In the genomic region with DNA sequence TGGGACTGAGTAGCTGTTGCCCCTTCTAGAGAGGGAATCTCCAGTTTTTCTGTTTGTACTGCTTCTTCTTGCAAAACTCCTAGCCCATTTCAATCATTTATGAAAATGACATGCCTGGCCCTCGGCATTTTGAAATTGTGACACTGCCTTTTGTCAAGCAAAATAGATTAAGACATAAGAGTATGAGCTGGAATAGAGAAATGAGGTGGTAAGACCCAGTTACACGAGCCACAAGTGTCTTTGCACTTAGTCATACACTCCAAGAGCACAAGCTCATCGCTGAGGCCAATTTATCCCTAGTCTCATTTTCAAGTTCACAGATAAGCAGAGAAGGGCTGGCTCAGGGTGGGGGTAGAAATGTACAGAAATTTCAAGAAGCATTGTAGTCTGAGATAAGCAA, we compare ENCODE assay signal across 1 cellular context.
TF ChIP-seq lines count a peak whose summit lies in the region.

No MANE protein-coding gene starts in this region.

TF ChIP-seq in K562, 482 proteins besides CTCF, POLR2A, EP300 and RAD21:
- TF ChIP-seq HDAC2 (IDR thresholded peaks at IDR 0.05), result no peak
- TF ChIP-seq, protein P1, sequence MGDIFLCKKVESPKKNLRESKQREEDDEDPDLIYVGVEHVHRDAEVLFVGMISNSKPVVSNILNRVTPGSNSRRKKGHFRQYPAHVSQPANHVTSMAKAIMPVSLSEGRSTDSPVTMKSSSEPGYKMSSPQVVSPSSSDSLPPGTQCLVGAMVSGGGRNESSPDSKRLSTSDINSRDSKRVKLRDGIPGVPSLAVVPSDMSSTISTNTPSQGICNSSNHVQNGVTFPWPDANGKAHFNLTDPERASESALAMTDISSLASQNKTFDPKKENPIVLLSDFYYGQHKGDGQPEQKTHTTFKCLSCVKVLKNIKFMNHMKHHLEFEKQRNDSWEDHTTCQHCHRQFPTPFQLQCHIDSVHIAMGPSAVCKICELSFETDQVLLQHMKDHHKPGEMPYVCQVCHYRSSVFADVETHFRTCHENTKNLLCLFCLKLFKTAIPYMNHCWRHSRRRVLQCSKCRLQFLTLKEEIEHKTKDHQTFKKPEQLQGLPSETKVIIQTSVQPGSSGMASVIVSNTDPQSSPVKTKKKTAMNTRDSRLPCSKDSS (IDR thresholded peaks at IDR 0.05; ENCODE audit: low read depth, partially characterized antibody), result no peak
- TF ChIP-seq, protein P2, sequence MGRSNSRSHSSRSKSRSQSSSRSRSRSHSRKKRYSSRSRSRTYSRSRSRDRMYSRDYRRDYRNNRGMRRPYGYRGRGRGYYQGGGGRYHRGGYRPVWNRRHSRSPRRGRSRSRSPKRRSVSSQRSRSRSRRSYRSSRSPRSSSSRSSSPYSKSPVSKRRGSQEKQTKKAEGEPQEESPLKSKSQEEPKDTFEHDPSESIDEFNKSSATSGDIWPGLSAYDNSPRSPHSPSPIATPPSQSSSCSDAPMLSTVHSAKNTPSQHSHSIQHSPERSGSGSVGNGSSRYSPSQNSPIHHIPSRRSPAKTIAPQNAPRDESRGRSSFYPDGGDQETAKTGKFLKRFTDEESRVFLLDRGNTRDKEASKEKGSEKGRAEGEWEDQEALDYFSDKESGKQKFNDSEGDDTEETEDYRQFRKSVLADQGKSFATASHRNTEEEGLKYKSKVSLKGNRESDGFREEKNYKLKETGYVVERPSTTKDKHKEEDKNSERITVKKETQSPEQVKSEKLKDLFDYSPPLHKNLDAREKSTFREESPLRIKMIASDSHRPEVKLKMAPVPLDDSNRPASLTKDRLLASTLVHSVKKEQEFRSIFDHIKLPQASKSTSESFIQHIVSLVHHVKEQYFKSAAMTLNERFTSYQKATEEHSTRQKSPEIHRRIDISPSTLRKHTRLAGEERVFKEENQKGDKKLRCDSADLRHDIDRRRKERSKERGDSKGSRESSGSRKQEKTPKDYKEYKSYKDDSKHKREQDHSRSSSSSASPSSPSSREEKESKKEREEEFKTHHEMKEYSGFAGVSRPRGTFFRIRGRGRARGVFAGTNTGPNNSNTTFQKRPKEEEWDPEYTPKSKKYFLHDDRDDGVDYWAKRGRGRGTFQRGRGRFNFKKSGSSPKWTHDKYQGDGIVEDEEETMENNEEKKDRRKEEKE (IDR thresholded peaks at IDR 0.05; ENCODE audit: borderline replicate concordance in 1 of 2, control insufficient read depth in 1 of 2, low read depth in 2 of 2, low read length in 1 of 2), result no peak
- TF ChIP-seq NFYB (IDR thresholded peaks at IDR 0.05; ENCODE audit: extremely low read depth, insufficient read length), result no peak
- no peak for TF ChIP-seq MBD2 (IDR thresholded peaks at IDR 0.05; ENCODE audit: borderline replicate concordance, low read depth)
- TF ChIP-seq CBFA2T3 (IDR thresholded peaks at IDR 0.05), result peak; percentile 66; the same call in 1 of the 2 replicates
- TF ChIP-seq ZNF133 (CRISPR knock-in tag; IDR thresholded peaks at IDR 0.05), result no peak
- 0 out of 2 replicates have a peak, but pooled peaks have one; percentile 7 for TF ChIP-seq EHMT2 (IDR thresholded peaks at IDR 0.05)
- TF ChIP-seq MIER1 (IDR thresholded peaks at IDR 0.05; ENCODE audit: low read depth), result no peak
- no peak for TF ChIP-seq MCM3 (IDR thresholded peaks at IDR 0.05)
- no peak; the same call in 1 of the 2 replicates for TF ChIP-seq NCOR1 (IDR thresholded peaks at IDR 0.05)
- TF ChIP-seq TCF3 (CRISPR knock-in tag; IDR thresholded peaks at IDR 0.05), result peak; percentile 33; the same call in 1 of the 2 replicates
- TF ChIP-seq, protein P3, sequence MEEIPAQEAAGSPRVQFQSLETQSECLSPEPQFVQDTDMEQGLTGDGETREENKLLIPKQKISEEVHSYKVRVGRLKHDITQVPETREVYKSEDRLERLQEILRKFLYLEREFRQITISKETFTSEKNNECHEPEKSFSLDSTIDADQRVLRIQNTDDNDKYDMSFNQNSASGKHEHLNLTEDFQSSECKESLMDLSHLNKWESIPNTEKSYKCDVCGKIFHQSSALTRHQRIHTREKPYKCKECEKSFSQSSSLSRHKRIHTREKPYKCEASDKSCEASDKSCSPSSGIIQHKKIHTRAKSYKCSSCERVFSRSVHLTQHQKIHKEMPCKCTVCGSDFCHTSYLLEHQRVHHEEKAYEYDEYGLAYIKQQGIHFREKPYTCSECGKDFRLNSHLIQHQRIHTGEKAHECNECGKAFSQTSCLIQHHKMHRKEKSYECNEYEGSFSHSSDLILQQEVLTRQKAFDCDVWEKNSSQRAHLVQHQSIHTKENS (CRISPR knock-in tag; IDR thresholded peaks at IDR 0.05), result no peak
- TF ChIP-seq TAL1 (IDR thresholded peaks at IDR 0.05), result 0 out of 2 replicates have a peak, but pooled peaks have one; percentile 29
- 0 out of 2 replicates have a peak, but pooled peaks have one; percentile 17 for TF ChIP-seq TEAD4 (IDR thresholded peaks at IDR 0.05; ENCODE audit: low read length)
- no peak for TF ChIP-seq TEAD4 (CRISPR knock-in tag; IDR thresholded peaks at IDR 0.05; ENCODE audit: borderline replicate concordance)
- TF ChIP-seq, protein P4, sequence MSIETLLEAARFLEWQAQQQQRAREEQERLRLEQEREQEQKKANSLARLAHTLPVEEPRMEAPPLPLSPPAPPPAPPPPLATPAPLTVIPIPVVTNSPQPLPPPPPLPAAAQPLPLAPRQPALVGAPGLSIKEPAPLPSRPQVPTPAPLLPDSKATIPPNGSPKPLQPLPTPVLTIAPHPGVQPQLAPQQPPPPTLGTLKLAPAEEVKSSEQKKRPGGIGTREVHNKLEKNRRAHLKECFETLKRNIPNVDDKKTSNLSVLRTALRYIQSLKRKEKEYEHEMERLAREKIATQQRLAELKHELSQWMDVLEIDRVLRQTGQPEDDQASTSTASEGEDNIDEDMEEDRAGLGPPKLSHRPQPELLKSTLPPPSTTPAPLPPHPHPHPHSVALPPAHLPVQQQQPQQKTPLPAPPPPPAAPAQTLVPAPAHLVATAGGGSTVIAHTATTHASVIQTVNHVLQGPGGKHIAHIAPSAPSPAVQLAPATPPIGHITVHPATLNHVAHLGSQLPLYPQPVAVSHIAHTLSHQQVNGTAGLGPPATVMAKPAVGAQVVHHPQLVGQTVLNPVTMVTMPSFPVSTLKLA (conservative IDR thresholded peaks at IDR 0.05), result no peak
- 0 out of 2 replicates have a peak, but pooled peaks have one; percentile 9 for TF ChIP-seq ARID1B (IDR thresholded peaks at IDR 0.05)
